ENCODE assay signal across 1 cellular context in the genomic region with DNA sequence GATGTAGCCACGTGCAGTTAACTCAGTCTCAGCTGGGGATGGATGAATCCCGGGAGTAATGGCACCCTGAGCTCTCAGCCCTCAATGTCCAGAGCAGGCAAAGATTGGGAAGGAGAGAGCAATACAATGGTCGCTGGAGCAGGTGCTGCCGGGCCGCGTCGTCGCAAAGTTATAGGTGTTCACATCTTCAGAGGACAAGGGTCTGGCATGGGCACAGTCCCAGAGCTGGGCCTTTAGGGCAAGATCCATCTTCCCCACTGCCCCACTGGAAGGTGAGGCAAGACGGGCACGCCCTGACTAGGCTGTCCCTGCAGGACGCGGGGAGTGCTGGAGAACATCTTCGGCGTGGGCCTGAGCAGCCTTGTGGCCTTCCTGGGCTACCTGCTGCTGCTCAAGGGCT.
TF ChIP-seq lines count a peak whose summit lies in the region.

No MANE protein-coding gene starts in this region.

TF ChIP-seq in WTC11, 78 proteins besides CTCF, POLR2A, EP300 and RAD21:
- no peak for TF ChIP-seq GTF2I (CRISPR knock-in tag; conservative IDR thresholded peaks at IDR 0.05)
- TF ChIP-seq HMGA2 (CRISPR knock-in tag; IDR thresholded peaks at IDR 0.05), result no peak
- TF ChIP-seq CBFB (CRISPR knock-in tag; IDR thresholded peaks at IDR 0.05; ENCODE audit: low read depth), result no peak
- TF ChIP-seq, protein P1, sequence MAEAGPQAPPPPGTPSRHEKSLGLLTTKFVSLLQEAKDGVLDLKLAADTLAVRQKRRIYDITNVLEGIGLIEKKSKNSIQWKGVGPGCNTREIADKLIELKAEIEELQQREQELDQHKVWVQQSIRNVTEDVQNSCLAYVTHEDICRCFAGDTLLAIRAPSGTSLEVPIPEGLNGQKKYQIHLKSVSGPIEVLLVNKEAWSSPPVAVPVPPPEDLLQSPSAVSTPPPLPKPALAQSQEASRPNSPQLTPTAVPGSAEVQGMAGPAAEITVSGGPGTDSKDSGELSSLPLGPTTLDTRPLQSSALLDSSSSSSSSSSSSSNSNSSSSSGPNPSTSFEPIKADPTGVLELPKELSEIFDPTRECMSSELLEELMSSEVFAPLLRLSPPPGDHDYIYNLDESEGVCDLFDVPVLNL (CRISPR knock-in tag; IDR thresholded peaks at IDR 0.05; ENCODE audit: borderline replicate concordance, low read depth), result no peak
TF ChIP-seq in WTC11: peak in this region for 0.
